ENCODE assay signal across 6 cellular contexts in genomic region chr19:48363500-48363809, GRCh38. TPM values are rescaled to one million over a fixed set of nuclear protein-coding genes. Genes with fewer than 3 reads are reported as not detected.
DNase-seq lines count a peak whose midpoint lies in the region; ATAC-seq, FAIRE-seq and TF ChIP-seq lines count a peak whose summit lies in the region.

No MANE protein-coding gene starts in this region.

- SMC1A ChIA-PET in GM12878 (lab: Charles Lee; ENCODE audit: uncharacterized antibody, unreplicated experiment), result interaction anchor here (0.8 to 1.6 kb wide), 10 partner anchors 14 to 126 kb away, joined by 3 to 7 read pairs (median 4); partner anchors contain the start of gene KDELR1

- no peaks in the 10 kb centered on the region for H3K27me3 Mint-ChIP-seq in natural killer cell treated with Interleukin-12 subunit alpha and Interleukin-12 subunit beta and Interleukin-15 and Interleukin-18, amount 100 ng/mL, for 72 hours

- H3K4me3 Mint-ChIP-seq in natural killer cell treated with Interleukin-12 subunit alpha and Interleukin-12 subunit beta and Interleukin-15 and Interleukin-18, amount 100 ng/mL, for 72 hours, result peak overlapping the region; percentile 89

- no peak for FAIRE-seq in GM12878 (lab: Jason Lieb, UNC)

- H3K27ac ChIP-seq in GM12878 (ENCODE audit: control insufficient read depth, insufficient read depth), result peak overlapping the region; percentile 99

- in situ Hi-C loops in GM12878 (cut with MboI), result no loop called here

- TSS peak; percentile 88 for BruUV-seq in GM12878 (replicated peaks; lab: Mats Ljungman, UMichigan)

- H3K9ac ChIP-seq in GM12878 (ENCODE audit: control insufficient read depth, insufficient read depth, low read length), result peak overlapping the region; percentile 100

- no peaks in the 10 kb centered on the region for H3K9me3 ChIP-seq in GM12878 (replicated peaks; ENCODE audit: control insufficient read depth, insufficient read depth, low read length)

- H2AFZ ChIP-seq in GM12878 (ENCODE audit: control insufficient read depth, low read depth, low read length), result peak overlapping the region; percentile 96

- no peak for TF ChIP-seq EP300 in GM12878 (IDR thresholded peaks at IDR 0.05; ENCODE audit: borderline replicate concordance in 1 of 2, control insufficient read depth in 1 of 2, low read depth in 2 of 2, low read length in 2 of 2)

- ATAC-seq in HG02973 (IDR thresholded peaks at IDR 0.05; ENCODE audit: unreplicated experiment) (peak; percentile 9), GM12878 (peak; percentile 12)
- peak; percentile 11 to 19 for ATAC-seq in natural killer cell treated with Interleukin-12 subunit alpha and Interleukin-12 subunit beta and Interleukin-15 and Interleukin-18, amount 100 ng/mL, for 72 hours

- peak overlapping the region; percentile 62 for H3K4me3 ChIP-seq in GM12864 (ENCODE audit: low read depth, low read length)
- peak overlapping the region; percentile 82 for H3K4me3 ChIP-seq in GM12878

- peak overlapping the region; percentile 93 to 97 for H3K27ac Mint-ChIP-seq in natural killer cell treated with Interleukin-12 subunit alpha and Interleukin-12 subunit beta and Interleukin-15 and Interleukin-18, amount 100 ng/mL, for 72 hours

- H3K9me3 Mint-ChIP-seq in natural killer cell treated with Interleukin-12 subunit alpha and Interleukin-12 subunit beta and Interleukin-15 and Interleukin-18, amount 100 ng/mL, for 72 hours, result no peaks in the 10 kb centered on the region

- 0% methylated on average over 9 of the region's 10 CpGs for WGBS in GM12878 (ENCODE audit: insufficient coverage, insufficient replicate concordance, low lambda C conversion rate, missing lambda C conversion rate)

- peaks cover 3% of the 10 kb centered on the region for H3K79me2 ChIP-seq in GM12878 (ENCODE audit: control insufficient read depth, insufficient read depth, low read length)

- peaks cover 11 to 16% of the 10 kb centered on the region in 2 donors for H3K4me1 Mint-ChIP-seq in natural killer cell treated with Interleukin-12 subunit alpha and Interleukin-12 subunit beta and Interleukin-15 and Interleukin-18, amount 100 ng/mL, for 72 hours (ENCODE audit: low read depth in 2 of 2)

- POLR2A ChIA-PET in GM12878 (lab: Charles Lee), result interaction anchor here (0.7 to 3.1 kb wide), 18 partner anchors 12 to 763 kb away, joined by 3 to 39 read pairs (median 4); partner anchors contain the start of genes CARD8, EMP3, KDELR1 and RPL18

- no peak for DNase-seq in GM12864 (ENCODE audit: low read depth)
- no peak for DNase-seq in GM12878 (ENCODE audit: low read depth, low spot score)
- DNase-seq in natural killer cell treated with Interleukin-12 subunit alpha and Interleukin-12 subunit beta and Interleukin-15 and Interleukin-18, amount 100 ng/mL, for 72 hours (ENCODE audit: low spot score), result no peak
- DNase-seq in GM03348 (ENCODE audit: low spot score), result no peak
- DNase-seq in MV-4-11 (lab: John Stamatoyannopoulos, UW), result no peak

- H3K4me2 ChIP-seq in GM12878 (ENCODE audit: control insufficient read depth, insufficient read depth), result peak overlapping the region; percentile 100

- H3K27me3 ChIP-seq in GM12878 (replicated peaks in 1 of 2; ENCODE audit: control insufficient read depth in 2 of 2, insufficient read depth in 2 of 2, low read length in 1 of 2), result no peaks in the 10 kb centered on the region

- CTCF ChIA-PET in GM12878 (lab: Yijun Ruan, JAX), result interaction anchor here (0.7 to 3.1 kb wide), 11 partner anchors 9 to 1047 kb away, joined by 3 to 36 read pairs (median 4); partner anchors contain the start of gene KDELR1

- no peaks in the 10 kb centered on the region for H4K20me1 ChIP-seq in GM12878 (ENCODE audit: control insufficient read depth, insufficient read depth)

- no peak for TF ChIP-seq POLR2A in GM12878 (IDR thresholded peaks at IDR 0.05; ENCODE audit: low read depth, low read length)

- peaks cover 9% of the 10 kb centered on the region; the same call in 1 of the 2 replicates for H3K4me1 ChIP-seq in GM12878 (ENCODE audit: control insufficient read depth, insufficient read depth, low read length)

- TF ChIP-seq CTCF in GM12864 (IDR thresholded peaks at IDR 0.05; ENCODE audit: low read depth, low read length, missing control alignments) (no peak), GM12878 (IDR thresholded peaks at IDR 0.05 in 2 of 3, conservative IDR thresholded peaks at IDR 0.05 in 1 of 3; ENCODE audit: control insufficient read depth in 2 of 3, extremely low read depth in 1 of 3, insufficient read depth in 1 of 3, low read depth in 3 of 3, low read length in 3 of 3) (no peak)

- H3K36me3 Mint-ChIP-seq in natural killer cell treated with Interleukin-12 subunit alpha and Interleukin-12 subunit beta and Interleukin-15 and Interleukin-18, amount 100 ng/mL, for 72 hours, result no peaks in the 10 kb centered on the region

- intact Hi-C loops in GM12878 (cut with micrococcal nuclease; ENCODE audit: unreplicated experiment), result loop anchor here (5.0 kb wide), 1 partner anchor 129 kb away; no protein-coding TSS in a partner anchor

- no peaks in the 10 kb centered on the region for H3K36me3 ChIP-seq in GM12878 (ENCODE audit: control insufficient read depth in 2 of 2, insufficient read depth in 2 of 2, low read length in 1 of 2)

- no peak for TF ChIP-seq RAD21 in GM12878 (IDR thresholded peaks at IDR 0.05; ENCODE audit: insufficient read depth, low read depth, low read length)

- RAD21 ChIA-PET in GM12878 (lab: Charles Lee; ENCODE audit: unreplicated experiment), result interaction anchor here (0.6 to 2.5 kb wide), 10 partner anchors 12 to 220 kb away, joined by 3 to 46 read pairs (median 4); partner anchors contain the start of genes EMP3, KCNJ14 and KDELR1

RNA-seq across cellular contexts. Expression of gene TMEM143, which starts 0.3 kb away (rescaled TPM):
- total RNA-seq in GM12878 (2013; cell fraction: nucleolus; rRNA removed), result 16.0 and 17.3 TPM in 2 replicates
- 9.2 and 9.3 TPM in 2 replicates for total RNA-seq in GM12878 (2014; rRNA removed)
- total RNA-seq in GM12878 (2014; rRNA removed; fragmentation: Illumina TruSeq; extraction: Trizol), result 3.1 and 4.7 TPM in 2 replicates
- 15.6 and 17.2 TPM in 2 replicates for total RNA-seq in GM12878 (2021)
- 3.4 TPM for polyA plus RNA-seq in GM12878 (2011; ENCODE audit: low read depth)
- 6.4 and 11.0 TPM in 2 replicates for polyA plus RNA-seq in GM12878 (2011; rRNA removed)
- 11.9 and 12.5 TPM in 2 replicates for polyA plus RNA-seq in GM12878 (2011; cell fraction: cytosol; rRNA removed)
- polyA plus RNA-seq in GM12878 (2011; cell fraction: nucleus; rRNA removed), result 60.4 and 66.4 TPM in 2 replicates
- polyA plus RNA-seq in GM12878 (2012), result 12.4 and 15.9 TPM in 2 replicates
- polyA plus RNA-seq in GM12878 (2014; fragmentation: Illumina TruSeq; extraction: Trizol), result 3.3 and 7.0 TPM in 2 replicates
- polyA plus RNA-seq in GM12878 (2014; fragmentation: Nextera tagmentation; extraction: Ambion mirVana), result 1 to 10 TPM; 1.5 to 2.4 TPM
- polyA plus RNA-seq in GM12878 (2014; rRNA removed), result 14.0 and 16.1 TPM in 2 replicates
- polyA plus RNA-seq in GM12878 (2016; fragmentation: Nextera tagmentation; extraction: Ambion mirVana), result 10 to 100 TPM; 19.3 to 19.5 TPM
- 6.2 and 13.1 TPM in 2 replicates for polyA minus RNA-seq in GM12878 (2011; rRNA and poly(A)+ RNA removed)
- 5.6 and 6.4 TPM in 2 replicates for polyA minus RNA-seq in GM12878 (2011; cell fraction: cytosol; rRNA and poly(A)+ RNA removed)
- 13.8 and 18.5 TPM in 2 replicates for polyA minus RNA-seq in GM12878 (2011; cell fraction: nucleus; rRNA and poly(A)+ RNA removed)
- total RNA-seq in natural killer cell treated with Interleukin-12 subunit alpha and Interleukin-12 subunit beta and Interleukin-15 and Interleukin-18, amount 100 ng/mL, for 72 hours, result 10 to 100 TPM in 1 of 2 donors, 1 to 10 TPM in 1; 6.9 to 25.5 TPM

RNA-seq across cellular contexts. Expression of gene SYNGR4, which starts 0.7 kb away (rescaled TPM):
- not detected in 2 replicates for total RNA-seq in GM12878 (2013; cell fraction: nucleolus; rRNA removed)
- not detected in 2 replicates for total RNA-seq in GM12878 (2014; rRNA removed)
- total RNA-seq in GM12878 (2014; rRNA removed; fragmentation: Illumina TruSeq; extraction: Trizol), result 0.18 TPM in 1 of 2 replicates, not detected in the other
- total RNA-seq in GM12878 (2021), result 0.21 and 0.35 TPM in 2 replicates
- polyA plus RNA-seq in GM12878 (2011; ENCODE audit: low read depth), result 0.33 TPM
- polyA plus RNA-seq in GM12878 (2011; rRNA removed), result 0.14 TPM in 1 of 2 replicates, not detected in the other
- 0.13 and 0.17 TPM in 2 replicates for polyA plus RNA-seq in GM12878 (2011; cell fraction: cytosol; rRNA removed)
- 0.13 and 0.19 TPM in 2 replicates for polyA plus RNA-seq in GM12878 (2011; cell fraction: nucleus; rRNA removed)
- polyA plus RNA-seq in GM12878 (2012), result 0.45 and 0.49 TPM in 2 replicates
- not detected in 2 replicates for polyA plus RNA-seq in GM12878 (2014; fragmentation: Illumina TruSeq; extraction: Trizol)
- polyA plus RNA-seq in GM12878 (2014; fragmentation: Nextera tagmentation; extraction: Ambion mirVana), result not detected
- 0.08 and 0.29 TPM in 2 replicates for polyA plus RNA-seq in GM12878 (2014; rRNA removed)
- under 1 TPM in 1 of 2 experiments, not detected in 1; 0.72 TPM for polyA plus RNA-seq in GM12878 (2016; fragmentation: Nextera tagmentation; extraction: Ambion mirVana)
- not detected in 2 replicates for polyA minus RNA-seq in GM12878 (2011; rRNA and poly(A)+ RNA removed)
- polyA minus RNA-seq in GM12878 (2011; cell fraction: cytosol; rRNA and poly(A)+ RNA removed), result not detected in 2 replicates
- polyA minus RNA-seq in GM12878 (2011; cell fraction: nucleus; rRNA and poly(A)+ RNA removed), result not detected in 2 replicates
- total RNA-seq in natural killer cell treated with Interleukin-12 subunit alpha and Interleukin-12 subunit beta and Interleukin-15 and Interleukin-18, amount 100 ng/mL, for 72 hours, result under 1 TPM in 1 of 2 donors, not detected in 1; 0.45 TPM

RNA-seq across cellular contexts. Expression of gene KDELR1, which starts 27.9 kb away (rescaled TPM):
- 22.9 and 23.8 TPM in 2 replicates for total RNA-seq in GM12878 (2013; cell fraction: nucleolus; rRNA removed)
- total RNA-seq in GM12878 (2014; rRNA removed) (34.8 and 35.9 TPM in 2 replicates), GM12878 (2014; rRNA removed; fragmentation: Illumina TruSeq; extraction: Trizol) (25.2 and 26.8 TPM in 2 replicates), GM12878 (2021) (70.7 and 71.0 TPM in 2 replicates)
- polyA plus RNA-seq in GM12878 (2011; ENCODE audit: low read depth), result 38.9 TPM
- polyA plus RNA-seq in GM12878 (2011; rRNA removed) (24.5 and 52.5 TPM in 2 replicates), GM12878 (2014; fragmentation: Illumina TruSeq; extraction: Trizol) (52.3 and 67.3 TPM in 2 replicates), GM12878 (2014; fragmentation: Nextera tagmentation; extraction: Ambion mirVana) (10 to 100 TPM in 1 of 2 experiments, 1 to 10 TPM in 1; 2.3 to 13.2 TPM), GM12878 (2014; rRNA removed) (38.0 and 44.6 TPM in 2 replicates), GM12878 (2016; fragmentation: Nextera tagmentation; extraction: Ambion mirVana) (10 to 100 TPM; 54.3 to 59.1 TPM)
- 40.6 and 54.5 TPM in 2 replicates for polyA plus RNA-seq in GM12878 (2011; cell fraction: cytosol; rRNA removed)
- 39.0 and 39.8 TPM in 2 replicates for polyA plus RNA-seq in GM12878 (2011; cell fraction: nucleus; rRNA removed)
- 74.1 and 86.4 TPM in 2 replicates for polyA plus RNA-seq in GM12878 (2012)
- polyA minus RNA-seq in GM12878 (2011; rRNA and poly(A)+ RNA removed), result 31.0 and 33.4 TPM in 2 replicates
- 24.6 and 34.2 TPM in 2 replicates for polyA minus RNA-seq in GM12878 (2011; cell fraction: cytosol; rRNA and poly(A)+ RNA removed)
- 6.9 and 14.1 TPM in 2 replicates for polyA minus RNA-seq in GM12878 (2011; cell fraction: nucleus; rRNA and poly(A)+ RNA removed)
- 10 to 100 TPM; 64.4 to 80.9 TPM for total RNA-seq in natural killer cell treated with Interleukin-12 subunit alpha and Interleukin-12 subunit beta and Interleukin-15 and Interleukin-18, amount 100 ng/mL, for 72 hours

RNA-seq across cellular contexts. Expression of gene GRIN2D, which starts 30.0 kb away (rescaled TPM):
- total RNA-seq in GM12878 (2013; cell fraction: nucleolus; rRNA removed), result 0.58 and 0.83 TPM in 2 replicates
- 0.05 and 0.06 TPM in 2 replicates for total RNA-seq in GM12878 (2014; rRNA removed)
- 0.05 TPM in 1 of 2 replicates, not detected in the other for total RNA-seq in GM12878 (2014; rRNA removed; fragmentation: Illumina TruSeq; extraction: Trizol)
- total RNA-seq in GM12878 (2021), result 0.32 and 0.38 TPM in 2 replicates
- polyA plus RNA-seq in GM12878 (2011; ENCODE audit: low read depth), result 0.09 TPM
- polyA plus RNA-seq in GM12878 (2011; rRNA removed), result 0.03 TPM in 2 replicates
- polyA plus RNA-seq in GM12878 (2011; cell fraction: cytosol; rRNA removed), result 0.02 and 0.04 TPM in 2 replicates
- polyA plus RNA-seq in GM12878 (2011; cell fraction: nucleus; rRNA removed), result 0.13 and 0.22 TPM in 2 replicates
- 0.29 and 0.32 TPM in 2 replicates for polyA plus RNA-seq in GM12878 (2012)
- 0.07 TPM in 1 of 2 replicates, not detected in the other for polyA plus RNA-seq in GM12878 (2014; fragmentation: Illumina TruSeq; extraction: Trizol)
- polyA plus RNA-seq in GM12878 (2014; fragmentation: Nextera tagmentation; extraction: Ambion mirVana), result not detected
- polyA plus RNA-seq in GM12878 (2014; rRNA removed), result 0.03 and 0.04 TPM in 2 replicates
- under 1 TPM; 0.03 TPM for polyA plus RNA-seq in GM12878 (2016; fragmentation: Nextera tagmentation; extraction: Ambion mirVana)
- 0.05 TPM in 1 of 2 replicates, not detected in the other for polyA minus RNA-seq in GM12878 (2011; rRNA and poly(A)+ RNA removed)
- not detected in 2 replicates for polyA minus RNA-seq in GM12878 (2011; cell fraction: cytosol; rRNA and poly(A)+ RNA removed)
- 0.10 and 0.12 TPM in 2 replicates for polyA minus RNA-seq in GM12878 (2011; cell fraction: nucleus; rRNA and poly(A)+ RNA removed)
- under 1 TPM; 0.14 to 0.42 TPM for total RNA-seq in natural killer cell treated with Interleukin-12 subunit alpha and Interleukin-12 subunit beta and Interleukin-15 and Interleukin-18, amount 100 ng/mL, for 72 hours

RNA-seq across cellular contexts. Expression of gene EMP3, which starts 38.1 kb away (rescaled TPM):
- total RNA-seq in GM12878 (2013; cell fraction: nucleolus; rRNA removed), result 27.2 and 29.7 TPM in 2 replicates
- total RNA-seq in GM12878 (2014; rRNA removed), result 97.5 and 99.1 TPM in 2 replicates
- 126 and 137 TPM in 2 replicates for total RNA-seq in GM12878 (2014; rRNA removed; fragmentation: Illumina TruSeq; extraction: Trizol)
- total RNA-seq in GM12878 (2021), result 145 and 147 TPM in 2 replicates
- polyA plus RNA-seq in GM12878 (2011; ENCODE audit: low read depth), result 64.0 TPM
- polyA plus RNA-seq in GM12878 (2011; rRNA removed), result 68.8 and 128 TPM in 2 replicates
- polyA plus RNA-seq in GM12878 (2011; cell fraction: cytosol; rRNA removed), result 227 and 228 TPM in 2 replicates
- polyA plus RNA-seq in GM12878 (2011; cell fraction: nucleus; rRNA removed), result 61.5 and 90.3 TPM in 2 replicates
- 119 and 128 TPM in 2 replicates for polyA plus RNA-seq in GM12878 (2012)
- polyA plus RNA-seq in GM12878 (2014; fragmentation: Illumina TruSeq; extraction: Trizol), result 139 and 149 TPM in 2 replicates
- 10 to 100 TPM; 53.2 to 73.6 TPM for polyA plus RNA-seq in GM12878 (2014; fragmentation: Nextera tagmentation; extraction: Ambion mirVana)
- polyA plus RNA-seq in GM12878 (2014; rRNA removed), result 224 and 261 TPM in 2 replicates
- polyA plus RNA-seq in GM12878 (2016; fragmentation: Nextera tagmentation; extraction: Ambion mirVana), result 100 to 1,000 TPM; 184 to 200 TPM
- polyA minus RNA-seq in GM12878 (2011; rRNA and poly(A)+ RNA removed), result 108 and 154 TPM in 2 replicates
- polyA minus RNA-seq in GM12878 (2011; cell fraction: cytosol; rRNA and poly(A)+ RNA removed), result 57.1 and 62.1 TPM in 2 replicates
- 28.8 and 32.8 TPM in 2 replicates for polyA minus RNA-seq in GM12878 (2011; cell fraction: nucleus; rRNA and poly(A)+ RNA removed)
- total RNA-seq in natural killer cell treated with Interleukin-12 subunit alpha and Interleukin-12 subunit beta and Interleukin-15 and Interleukin-18, amount 100 ng/mL, for 72 hours, result 100 to 1,000 TPM in 1 of 2 donors, 10 to 100 TPM in 1; 99.4 to 157 TPM
